Comparison of ENCODE assay signal across 25 cellular contexts in genomic region chr5:36384845-36385244, GRCh38.
"Had no signal": no experiment of that assay in that cellular context is flagged by ENCODE, and none has a peak within 500 bp of the region (broad histone marks: within the 10 kb centered on the region; RNA-seq: fewer than 3 reads in every experiment).

No MANE protein-coding gene starts in this region.

- H3K4me3 ChIP-seq: SK-N-MC had no signal

- H3K4me1 Mint-ChIP-seq: activated CD4-positive, alpha-beta T cell treated with anti-CD3 and anti-CD28 coated beads for 36 hours; activated naive CD4-positive, alpha-beta T cell treated with anti-CD3 and anti-CD28 coated beads, Interleukin-2, amount 50 U/mL, for 24 hours; brain; central memory CD8-positive, alpha-beta T cell; T-cell had no signal

- H3K27ac Mint-ChIP-seq: activated CD4-positive, alpha-beta memory T cell treated with anti-CD3 and anti-CD28 coated beads, Interleukin-2, amount 10 ng/mL, durations not matched to agents 7 days and 5 days; activated CD4-positive, alpha-beta T cell treated with anti-CD3 and anti-CD28 coated beads for 36 hours; activated naive CD4-positive, alpha-beta T cell treated with anti-CD3 and anti-CD28 coated beads, Interleukin-2, amount 50 U/mL, for 24 hours; brain; T-cell had no signal

- ATAC-seq: activated CD4-positive, alpha-beta T cell treated with anti-CD3 and anti-CD28 coated beads for 36 hours; PC-3; T-cell had no signal

- H3K9ac ChIP-seq: KMS-11 had no signal

- H3K27me3 Mint-ChIP-seq: activated CD4-positive, alpha-beta T cell treated with anti-CD3 and anti-CD28 coated beads for 36 hours had no signal

- H3K36me3 Mint-ChIP-seq: activated naive CD4-positive, alpha-beta T cell treated with anti-CD3 and anti-CD28 coated beads, Interleukin-2, amount 50 U/mL, for 24 hours; brain; T-cell had no signal

- H3K9me3 Mint-ChIP-seq: activated CD4-positive, alpha-beta memory T cell treated with anti-CD3 and anti-CD28 coated beads, Interleukin-2, amount 10 ng/mL, durations not matched to agents 7 days and 5 days; activated naive CD4-positive, alpha-beta T cell treated with anti-CD3 and anti-CD28 coated beads, Interleukin-2, amount 50 U/mL, for 24 hours; brain; central memory CD8-positive, alpha-beta T cell; T-cell had no signal

- H3K27ac ChIP-seq: KMS-11, SK-N-MC, WERI-Rb-1 had no signal

- H3K36me3 ChIP-seq: WERI-Rb-1 had no signal

- H3K4me2 ChIP-seq: KMS-11 had no signal

- H3K4me3 Mint-ChIP-seq: activated CD4-positive, alpha-beta memory T cell treated with anti-CD3 and anti-CD28 coated beads, Interleukin-2, amount 10 ng/mL, durations not matched to agents 7 days and 5 days; activated CD4-positive, alpha-beta T cell treated with anti-CD3 and anti-CD28 coated beads for 36 hours; activated naive CD4-positive, alpha-beta T cell treated with anti-CD3 and anti-CD28 coated beads, Interleukin-2, amount 50 U/mL, for 24 hours; brain; central memory CD8-positive, alpha-beta T cell; T-cell had no signal

- DNase-seq: activated CD4-positive, alpha-beta memory T cell treated with anti-CD3 and anti-CD28 coated beads, Interleukin-2, amount 10 ng/mL, durations not matched to agents 7 days and 5 days; activated CD4-positive, alpha-beta T cell treated with anti-CD3 and anti-CD28 coated beads for 36 hours; activated CD4-positive, alpha-beta T cell treated with anti-CD3 and anti-CD28 coated beads, Interleukin-2, amount 50 U/mL, for 1 hour; activated CD8-positive, alpha-beta memory T cell treated with anti-CD3 and anti-CD28 coated beads, Interleukin-2, amount 50 U/mL, for 4 hours; activated effector memory CD4-positive, alpha-beta T cell treated with Interleukin-2 at 50 U/mL for 16 hours; activated naive CD4-positive, alpha-beta T cell; MM.1S; NCI-H1105; NCI-H1436; NCI-H1694 treated with DMSO at 0.1 percent for 48 hours; NCI-H2029 treated with DMSO at 0.1 percent for 48 hours; NCI-H345; NCI-H510A; NCI-H526 treated with DMSO at 0.1 percent for 48 hours; NCI-H82; PC-3; T-cell; T-helper 2 cell; T1000; WERI-Rb-1 had no signal
